In genomic region chr1:71252900-71253299, GRCh38 we compare ENCODE assay signal across 1 cellular context.
TF ChIP-seq lines count a peak whose summit lies in the region.

No MANE protein-coding gene starts in this region.

TF ChIP-seq in H1, 55 proteins besides CTCF, POLR2A, EP300 and RAD21 (continued from another document):
- 0 out of 2 replicates have a peak, but pooled peaks have one; percentile 27 for TF ChIP-seq CEBPB (IDR thresholded peaks at IDR 0.05; ENCODE audit: low read depth, low read length)
